ENCODE assay signal across 10 cellular contexts in the genomic region with DNA sequence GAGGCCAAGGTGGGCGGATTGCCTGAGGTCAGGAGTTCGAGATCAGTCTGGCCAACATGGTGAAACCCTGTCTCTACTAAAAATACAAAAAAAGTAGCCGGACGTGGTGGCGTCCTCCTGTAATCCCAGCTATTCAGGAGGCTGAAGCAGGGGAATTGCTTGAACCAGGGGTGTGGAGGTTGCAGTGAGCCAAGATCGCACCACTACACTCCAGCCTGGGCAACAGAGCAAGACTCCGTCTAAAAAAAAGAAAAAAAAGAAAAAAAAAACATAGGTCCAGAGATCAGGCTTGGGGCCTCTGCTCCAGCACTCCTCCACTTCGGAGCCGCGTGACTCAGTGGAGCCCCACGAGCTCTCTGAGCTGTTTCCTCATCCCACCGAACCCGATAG. TPM values are rescaled to one million over a fixed set of nuclear protein-coding genes. Genes with fewer than 3 reads are reported as not detected.
DNase-seq lines count a peak whose midpoint lies in the region; ATAC-seq and TF ChIP-seq lines count a peak whose summit lies in the region.
"Not testable (repeated sequence)": the region's sequence is repeated elsewhere in the genome, so short reads cannot be mapped to it uniquely, and the experiment has no call there.
"Had no signal": no experiment of that assay in that cellular context is flagged by ENCODE, and none has a peak within 500 bp of the region (broad histone marks: within the 10 kb centered on the region; RNA-seq: fewer than 3 reads in every experiment).

No MANE protein-coding gene starts in this region.

- not testable (repeated sequence) for H3K9me3 ChIP-seq in BLaER1 treated with 17β-estradiol and CSF1 and Interleukin-3, amounts not matched to agents 10 nM and 100 nM (replicated peaks in 1 of 11); SJCRH30 (replicated peaks); esophagus muscularis mucosa; right atrium auricular region; lower lobe of right lung; sigmoid colon; upper lobe of right lung

- TF ChIP-seq POLR2A in esophagus muscularis mucosa (IDR thresholded peaks at IDR 0.05; ENCODE audit: low read depth); sigmoid colon (IDR thresholded peaks at IDR 0.05): not testable (repeated sequence)

- peak overlapping the region; percentile 67 to 95 (median 87); a peak in 21 of 22 replicates for H3K4me2 ChIP-seq in BLaER1 treated with 17β-estradiol and CSF1 and Interleukin-3, amounts not matched to agents 10 nM and 100 nM

- peak overlapping the region; percentile 15 for H3K4me3 Mint-ChIP-seq in nephron progenitor cell

- peak overlapping the region in 2 of 11 experiments; percentile 66 to 76; a peak in 2 of 22 replicates for H3K9ac ChIP-seq in BLaER1 treated with 17β-estradiol and CSF1 and Interleukin-3, amounts not matched to agents 10 nM and 100 nM

- not testable (repeated sequence) for H3K27me3 Mint-ChIP-seq in nephron progenitor cell (ENCODE audit: low read depth, poor library complexity)

- peaks cover 0 to 27% (median 18%) of the 10 kb centered on the region in 11 experiments; a peak in 19 of 22 replicates for H3K27me3 ChIP-seq in BLaER1 treated with 17β-estradiol and CSF1 and Interleukin-3, amounts not matched to agents 10 nM and 100 nM
- H3K27me3 ChIP-seq in SJCRH30; esophagus muscularis mucosa; right atrium auricular region; lower lobe of right lung (ENCODE audit: low read depth); sigmoid colon; upper lobe of right lung: not testable (repeated sequence)

- H3K9me3 Mint-ChIP-seq in nephron progenitor cell: not testable (repeated sequence)

- H3K4me1 Mint-ChIP-seq in nephron progenitor cell: peaks cover 89% of the 10 kb centered on the region

- ATAC-seq in lower lobe of right lung, upper lobe of right lung: not testable (repeated sequence)

- not testable (repeated sequence) for TF ChIP-seq CTCF in esophagus muscularis mucosa (IDR thresholded peaks at IDR 0.05); right atrium auricular region (IDR thresholded peaks at IDR 0.05); lower lobe of right lung (IDR thresholded peaks at IDR 0.05); nephron progenitor cell (IDR thresholded peaks at IDR 0.05); sigmoid colon (IDR thresholded peaks at IDR 0.05); upper lobe of right lung (IDR thresholded peaks at IDR 0.05)

- WGBS in esophagus muscularis mucosa: 84% methylated on average over 13 of the region's 13 CpGs
- WGBS in sigmoid colon, 2 donors: 93% methylated on average over 13 of the region's 13 CpGs

- not testable (repeated sequence) for H3K27ac Mint-ChIP-seq in nephron progenitor cell

- H3K27ac ChIP-seq in BLaER1 treated with 17β-estradiol and CSF1 and Interleukin-3, amounts not matched to agents 10 nM and 100 nM: peak overlapping the region in 6 of 11 experiments; percentile 69 to 87 (median 74); a peak in 9 of 22 replicates
- peak overlapping the region; percentile 84; the same call in 1 of the 2 replicates for H3K27ac ChIP-seq in SJCRH30
- peak overlapping the region; percentile 54 to 72 (median 66) for H3K27ac ChIP-seq in esophagus muscularis mucosa (replicated peaks in 1 of 4)
- H3K27ac ChIP-seq in right atrium auricular region: peak overlapping the region; percentile 80 to 81
- H3K27ac ChIP-seq in lower lobe of right lung: peak overlapping the region; percentile 68
- peak overlapping the region; percentile 54 to 73 (median 64) for H3K27ac ChIP-seq in sigmoid colon
- H3K27ac ChIP-seq in upper lobe of right lung: peak overlapping the region; percentile 67

- intact Hi-C loops in esophagus muscularis mucosa (cut with DNase I); lower lobe of right lung (cut with DNase I); sigmoid colon (cut with DNase I); upper lobe of right lung (cut with DNase I): not testable (repeated sequence)

- H3K36me3 ChIP-seq in BLaER1 treated with 17β-estradiol and CSF1 and Interleukin-3, amounts not matched to agents 10 nM and 100 nM; SJCRH30; esophagus muscularis mucosa; right atrium auricular region; lower lobe of right lung; sigmoid colon; upper lobe of right lung: not testable (repeated sequence)

- H4K20me1 ChIP-seq in BLaER1 treated with 17β-estradiol and CSF1 and Interleukin-3, amounts not matched to agents 10 nM and 100 nM: peaks cover 0 to 15% (median 0%) of the 10 kb centered on the region in 11 experiments; a peak in 2 of 22 replicates

- DNase-seq in SJCRH30; esophagus muscularis mucosa (ENCODE audit: extremely low spot score); right atrium auricular region (ENCODE audit: low spot score); lower lobe of right lung; nephron progenitor cell; sigmoid colon; upper lobe of right lung: not testable (repeated sequence)

- not testable (repeated sequence) for H3K4me3 ChIP-seq in BLaER1 treated with 17β-estradiol and CSF1 and Interleukin-3, amounts not matched to agents 10 nM and 100 nM; SJCRH30; esophagus muscularis mucosa; right atrium auricular region; lower lobe of right lung; sigmoid colon; upper lobe of right lung

- TF ChIP-seq EP300 in esophagus muscularis mucosa (IDR thresholded peaks at IDR 0.05); sigmoid colon (IDR thresholded peaks at IDR 0.05): not testable (repeated sequence)

- H3K4me1 ChIP-seq in BLaER1 treated with 17β-estradiol and CSF1 and Interleukin-3, amounts not matched to agents 10 nM and 100 nM: peaks cover 25 to 48% (median 38%) of the 10 kb centered on the region in 10 experiments
- H3K4me1 ChIP-seq in SJCRH30 (peaks cover 44% of the 10 kb centered on the region), esophagus muscularis mucosa (peaks cover 24 to 69% (median 58%) of the 10 kb centered on the region in 4 donors), right atrium auricular region (peaks cover 0 to 52% of the 10 kb centered on the region in 2 donors), lower lobe of right lung (peaks cover 25% of the 10 kb centered on the region), sigmoid colon (peaks cover 0 to 51% (median 44%) of the 10 kb centered on the region in 4 donors), upper lobe of right lung (peaks cover 26% of the 10 kb centered on the region)

- not testable (repeated sequence) for H3K36me3 Mint-ChIP-seq in nephron progenitor cell (ENCODE audit: low read depth)

RNA-seq across cellular contexts. Expression of a gene that starts 2.6 kb away (rescaled TPM):
- total RNA-seq in SJCRH30 (2014; rRNA removed; shearing (Covaris generic)): 3.1 and 3.7 TPM in 2 replicates
- total RNA-seq in esophagus muscularis mucosa (10 to 100 TPM in 1 of 4 donors, 1 to 10 TPM in 3; 2.9 to 12.4 (median 7.1) TPM), right atrium auricular region (100 to 1,000 TPM; 257 to 324 TPM), lower lobe of right lung (2.4 TPM), sigmoid colon (10 to 100 TPM in 2 of 4 donors, 1 to 10 TPM in 2; 6.4 to 19.9 (median 10.6) TPM), upper lobe of right lung (6.3 TPM)
- polyA plus RNA-seq in sigmoid colon: 1 to 10 TPM in 1 of 3 donors, under 1 TPM in 2; 0.46 to 1.2 (median 0.60) TPM
- total RNA-seq: Calu3; CD4-positive, alpha-beta T cell had no signal

RNA-seq across cellular contexts. Expression of a gene that starts 14.0 kb away (rescaled TPM):
- 12.9 and 14.7 TPM in 2 replicates for total RNA-seq in SJCRH30 (2014; rRNA removed; shearing (Covaris generic))
- 10 to 100 TPM; 20.9 to 28.2 (median 23.0) TPM for total RNA-seq in esophagus muscularis mucosa
- total RNA-seq in right atrium auricular region: 10 to 100 TPM; 11.4 to 12.0 TPM
- 39.0 TPM for total RNA-seq in lower lobe of right lung
- total RNA-seq in sigmoid colon: 10 to 100 TPM; 10.3 to 14.4 (median 12.2) TPM
- polyA plus RNA-seq in sigmoid colon: 10 to 100 TPM in 1 of 3 donors, 1 to 10 TPM in 2; 4.6 to 19.7 (median 7.2) TPM
- 43.7 TPM for total RNA-seq in upper lobe of right lung

RNA-seq across cellular contexts. Expression of a gene that starts 31.4 kb away (rescaled TPM):
- total RNA-seq in SJCRH30 (2014; rRNA removed; shearing (Covaris generic)): 9.9 and 10.3 TPM in 2 replicates
- total RNA-seq in esophagus muscularis mucosa: 10 to 100 TPM; 37.4 to 54.2 (median 39.3) TPM
- 10 to 100 TPM; 17.3 TPM for total RNA-seq in right atrium auricular region
- 47.3 TPM for total RNA-seq in lower lobe of right lung
- total RNA-seq in sigmoid colon: 10 to 100 TPM; 35.0 to 58.9 (median 43.6) TPM
- 100 to 1,000 TPM in 1 of 3 donors, 10 to 100 TPM in 2; 52.4 to 102 (median 67.3) TPM for polyA plus RNA-seq in sigmoid colon
- total RNA-seq in upper lobe of right lung: 44.4 TPM

Comparison
In these comparisons a context has a peak if more than half of its experiments do, and no peak if none do; other contexts are left out.
1. RNA of a gene that starts 2.6 kb away (total RNA-seq): 257 to 324 TPM in right atrium auricular region; 6.4 to 19.9 TPM in sigmoid colon, 2.9 to 12.4 TPM in esophagus muscularis mucosa, 6.3 TPM in upper lobe of right lung (single experiment), 3.1 to 3.7 TPM in SJCRH30 and 2.4 TPM in lower lobe of right lung (single experiment); every median in the first group is over 10 times any median in the second.
2. Peak in every context shown above with its lines, with median percentiles within 50 percentile points of each other: H3K27ac ChIP-seq.